ENCODE assay signal across 8 cellular contexts in the genomic region with DNA sequence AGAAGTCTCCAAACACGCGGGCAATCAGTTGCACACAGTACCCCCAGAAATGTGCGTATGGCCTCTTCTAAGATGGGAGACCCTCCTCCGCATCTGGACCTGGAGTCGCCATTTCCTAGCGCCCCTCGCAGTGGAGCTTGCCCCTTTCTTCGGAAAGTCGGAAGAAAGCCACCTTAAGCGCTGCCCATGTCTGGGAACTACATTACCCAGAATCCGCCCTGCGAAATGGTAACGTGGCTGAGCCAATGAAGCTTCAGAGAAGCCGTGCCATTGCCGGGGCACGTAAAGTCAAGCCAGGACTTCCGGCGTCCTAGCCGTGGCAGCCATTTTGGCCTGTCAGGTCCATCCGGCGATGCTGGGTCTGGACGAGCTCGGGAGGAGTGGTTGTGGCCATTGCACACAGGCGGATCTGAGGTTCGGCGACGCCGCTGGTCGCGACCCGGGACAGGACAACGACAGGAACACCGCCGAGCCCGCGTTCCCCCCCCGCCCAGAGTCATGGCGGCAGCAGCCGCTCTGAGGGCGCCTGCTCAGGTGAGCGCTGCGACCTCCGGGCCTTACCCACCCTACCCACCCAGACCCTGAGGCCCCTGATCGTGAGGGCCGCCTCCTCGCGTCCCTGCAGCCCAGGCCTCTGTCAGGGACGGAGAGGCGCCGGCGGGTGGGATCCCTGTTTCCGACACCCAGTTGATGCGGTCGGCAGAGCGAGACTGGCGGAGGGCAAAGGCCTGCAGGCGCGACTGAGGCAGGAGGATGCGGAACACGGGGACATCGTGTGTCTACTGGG. TPM values are rescaled to one million over a fixed set of nuclear protein-coding genes. Genes with fewer than 3 reads are reported as not detected.
DNase-seq lines count a peak whose midpoint lies in the region; ATAC-seq and TF ChIP-seq lines count a peak whose summit lies in the region.

A gene (plus strand): TSS at position 332 of the 787 bp plus-strand sequence. CDS start 167 bp downstream, at position 499.

- H3K4me3 ChIP-seq in AG10803 (ENCODE audit: low read length): peak within 1 kb of the TSS; percentile 82
- peak within 1 kb of the TSS; percentile 93 to 94 for H3K4me3 ChIP-seq in left lung

- peak; percentile 97 for ATAC-seq in GM19025 (IDR thresholded peaks at IDR 0.05; ENCODE audit: low read depth, unreplicated experiment)
- ATAC-seq in HG03342 (IDR thresholded peaks at IDR 0.05; ENCODE audit: unreplicated experiment): peak; percentile 89
- peak; percentile 100 for ATAC-seq in left lung

- no peak for TF ChIP-seq CTCF in AG10803 (conservative IDR thresholded peaks at IDR 0.05; ENCODE audit: low read length)
- TF ChIP-seq CTCF in left lung (IDR thresholded peaks at IDR 0.05): no peak

- DNase-seq in AG10803 (ENCODE audit: low read depth): peak; percentile 91
- DNase-seq in NCI-H526 treated with DMSO at 0.1 percent for 48 hours (lab: John Stamatoyannopoulos, UW): peak; percentile 85
- peak; percentile 63 to 85 for DNase-seq in activated CD4-positive, alpha-beta T cell treated with anti-CD3 and anti-CD28 coated beads, Interleukin-2, amount 50 U/mL, for 24 hours (ENCODE audit: low read depth in 1 of 2, low spot score in 1 of 2)
- DNase-seq in dermis microvascular lymphatic vessel endothelial cell (ENCODE audit: low read depth in 2 of 2): peak; percentile 91 to 94
- peak; percentile 93 to 96 for DNase-seq in left lung
- DNase-seq in stimulated activated CD4-positive, alpha-beta T cell treated with anti-CD3 and anti-CD28 coated beads, Interleukin-4, amount 100 ng/mL, for 1 hour: peak; percentile 81

- peak within 1 kb of the TSS; percentile 71 to 88 for H3K27ac ChIP-seq in left lung

- peaks cover 0 to 31% of the 10 kb centered on the region in 2 donors for H3K36me3 ChIP-seq in left lung

- intact Hi-C loops in left lung (cut with DNase I): no loop called here

- peaks cover 7 to 22% of the 10 kb centered on the region in 2 donors for H3K4me1 ChIP-seq in left lung

- no peaks in the 10 kb centered on the region for H3K27me3 ChIP-seq in left lung

- peaks cover 0 to 7% of the 10 kb centered on the region in 2 donors for H3K9me3 ChIP-seq in left lung

RNA-seq across cellular contexts. Expression of the gene that starts here (rescaled TPM):
- 10.1 and 12.9 TPM in 2 replicates for total RNA-seq in dermis microvascular lymphatic vessel endothelial cell
- total RNA-seq in left lung: 10 to 100 TPM; 13.2 to 15.3 TPM

Comparison
In these comparisons a context has a peak if more than half of its experiments do, and no peak if none do; other contexts are left out.
1. Peak in every context shown above with its lines: DNase-seq, ATAC-seq, H3K4me3 ChIP-seq and H3K27ac ChIP-seq.